12 cellular contexts compared by ENCODE assay signal in the genomic region with DNA sequence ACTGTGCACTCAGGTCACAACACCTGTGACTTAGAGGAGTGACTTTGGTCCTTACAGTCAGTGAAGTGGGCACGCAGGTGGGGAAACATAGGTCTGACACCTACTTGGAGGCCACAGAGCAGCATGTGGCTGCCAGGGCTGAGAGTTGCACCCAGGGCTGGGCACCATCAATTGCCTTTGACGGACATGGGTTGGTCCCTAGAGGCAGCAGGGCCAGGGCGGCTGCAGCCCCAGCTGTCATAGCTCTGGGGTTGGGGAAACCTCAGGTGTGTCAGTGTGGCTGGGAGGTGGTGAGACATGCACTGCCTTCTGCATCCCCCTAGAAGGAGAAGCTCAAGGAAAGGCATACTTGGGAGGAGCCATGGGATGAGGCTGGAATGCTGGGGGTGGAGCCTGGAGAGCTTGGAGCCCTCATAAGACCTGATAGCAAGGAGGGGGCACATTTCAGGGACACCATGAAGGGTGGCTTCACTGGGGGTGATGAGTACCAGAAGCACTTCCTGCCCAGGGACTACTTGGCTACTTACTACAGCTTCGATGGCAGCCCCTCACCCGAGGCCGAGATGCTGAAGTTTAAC. TPM values are rescaled to one million over a fixed set of nuclear protein-coding genes. Genes with fewer than 3 reads are reported as not detected.
A peak's percentile ranks its signal among the peaks of the same experiment; 100 is the strongest.
DNase-seq lines count a peak whose midpoint lies in the region; ATAC-seq, FAIRE-seq and TF ChIP-seq lines count a peak whose summit lies in the region.
"Had no signal": no experiment of that assay in that cellular context is flagged by ENCODE, and none has a peak within 500 bp of the region (broad histone marks: within the 10 kb centered on the region; RNA-seq: fewer than 3 reads in every experiment).

INMT (plus strand) TSS at position 440 of the 578 bp plus-strand sequence; CDS start at position 456, 16 bp downstream.

- H2AFZ ChIP-seq in K562 (ENCODE audit: low read depth, low read length) (peak within 1 kb of the TSS; percentile 46; the same call in 1 of the 2 replicates), neuronal stem cell (ENCODE audit: low read length) (peak within 1 kb of the TSS; percentile 73)

- WGBS in K562 (ENCODE audit: insufficient coverage, low coverage, missing lambda C conversion rate) = 56% methylated on average over 6 of the region's 6 CpGs
- WGBS in heart left ventricle, 4 donors = 37 to 61% (median 44%) methylated on average over 5 to 6 of the region's 6 CpGs
- WGBS in neuronal stem cell (ENCODE audit: extremely low coverage in 2 of 2, insufficient read length in 2 of 2, insufficient replicate concordance in 1 of 2), 2 donors = no CpG with 5 or more reads among the region's 6 CpGs
- WGBS in upper lobe of left lung, 2 donors = 81 to 87% methylated on average over 3 to 6 of the region's 6 CpGs

- TF ChIP-seq EP300 in K562 (IDR thresholded peaks at IDR 0.05; ENCODE audit: low read length) (no peak), upper lobe of left lung (IDR thresholded peaks at IDR 0.05) (no peak)

- in situ Hi-C loops in K562 (cut with MboI) = no loop called here

- no peak within 1 kb of the TSS for H2BK12ac ChIP-seq in neuronal stem cell (ENCODE audit: low read length)

- no peaks in the 10 kb centered on the region for H3K79me1 ChIP-seq in neuronal stem cell (ENCODE audit: low read depth, low read length)

- no peak within 1 kb of the TSS for H2BK15ac ChIP-seq in neuronal stem cell (ENCODE audit: low read length)

- H3K4me1 ChIP-seq in K562 (replicated peaks in 1 of 2; ENCODE audit: control insufficient read depth in 2 of 2, insufficient read depth in 2 of 2, low read length in 2 of 2) (peaks cover 11 to 23% of the 10 kb centered on the region in 2 experiments; a peak in 4 of 5 replicates), heart left ventricle (peaks cover 0 to 70% (median 44%) of the 10 kb centered on the region in 12 donors), neuronal stem cell (ENCODE audit: control insufficient read depth in 2 of 2, insufficient read depth in 1 of 2, low read depth in 1 of 2, low read length in 2 of 2) (no peaks in the 10 kb centered on the region), upper lobe of left lung (peaks cover 11 to 31% (median 25%) of the 10 kb centered on the region in 4 donors)

- peaks cover 2% of the 10 kb centered on the region; the same call in 1 of the 2 replicates for H3K9me3 ChIP-seq in K562 (replicated peaks; ENCODE audit: control insufficient read depth, insufficient read depth, low read depth, low read length)
- no peaks in the 10 kb centered on the region for H3K9me3 ChIP-seq in heart left ventricle
- peaks cover 0 to 2% of the 10 kb centered on the region in 2 donors for H3K9me3 ChIP-seq in neuronal stem cell (replicated peaks in 1 of 2; ENCODE audit: control insufficient read depth in 2 of 2, insufficient read depth in 1 of 2, low read depth in 1 of 2, low read length in 2 of 2)
- H3K9me3 ChIP-seq in upper lobe of left lung = no peaks in the 10 kb centered on the region
- H3K9me3 ChIP-seq: MG63 had no signal

- TF ChIP-seq CTCF in K562 (IDR thresholded peaks at IDR 0.05 in 2 of 3, conservative IDR thresholded peaks at IDR 0.05 in 1 of 3; ENCODE audit: insufficient read depth in 2 of 3, low read depth in 1 of 3, low read length in 3 of 3) (no peak), heart left ventricle (IDR thresholded peaks at IDR 0.05) (no peak), upper lobe of left lung (IDR thresholded peaks at IDR 0.05) (no peak)

- H3K27me3 ChIP-seq in K562 (ENCODE audit: control insufficient read depth in 2 of 2, insufficient read depth in 2 of 2, low read length in 2 of 2) (no peaks in the 10 kb centered on the region), heart left ventricle (no peaks in the 10 kb centered on the region), neuronal stem cell (ENCODE audit: control insufficient read depth in 3 of 3, insufficient read depth in 3 of 3, low read depth in 1 of 3, low read length in 3 of 3) (peaks cover 0 to 6% (median 0%) of the 10 kb centered on the region in 3 experiments), upper lobe of left lung (no peaks in the 10 kb centered on the region)
- H3K27me3 ChIP-seq: MG63 had no signal

- H4K8ac ChIP-seq in neuronal stem cell (ENCODE audit: low read depth, low read length) = no peak within 1 kb of the TSS

- H4K20me1 ChIP-seq in K562 (replicated peaks; ENCODE audit: control insufficient read depth, insufficient read depth, low read length) = no peaks in the 10 kb centered on the region

- POLR2A ChIA-PET in K562 (lab: Yijun Ruan, JAX) = interaction anchor here (0.5 to 1.6 kb wide), 4 partner anchors 9 to 1422 kb away, joined by 3 to 7 read pairs (median 4); no protein-coding TSS in a partner anchor

- H3K9ac ChIP-seq in K562 (ENCODE audit: insufficient read depth in 1 of 2, low read depth in 2 of 2, low read length in 2 of 2) (peak within 1 kb of the TSS in 1 of 2 experiments; percentile 65; a peak in 2 of 4 replicates), neuronal stem cell (ENCODE audit: low read depth, low read length, poor library complexity) (no peak within 1 kb of the TSS)

- no peak for TF ChIP-seq RAD21 in K562 (CRISPR knock-in tag; conservative IDR thresholded peaks at IDR 0.05 in 1 of 2, IDR thresholded peaks at IDR 0.05 in 1 of 2)

- intact Hi-C loops in K562 (cut with micrococcal nuclease) (no loop called here), heart left ventricle (cut with DNase I) (loop anchor here in 1 of 10 donors (5.0 kb wide), 1 partner anchor 36 kb away; no protein-coding TSS in a partner anchor)

- H2BK5ac ChIP-seq in neuronal stem cell (ENCODE audit: low read length) = no peak within 1 kb of the TSS

- H2AK5ac ChIP-seq in neuronal stem cell (ENCODE audit: low read depth, low read length) = no peak within 1 kb of the TSS

- H3K36me3 ChIP-seq in K562 (ENCODE audit: control insufficient read depth, insufficient read depth, low read length) (no peaks in the 10 kb centered on the region), heart left ventricle (peaks cover 0 to 14% (median 0%) of the 10 kb centered on the region in 9 donors), neuronal stem cell (replicated peaks in 1 of 2; ENCODE audit: control insufficient read depth in 2 of 2, insufficient read depth in 2 of 2, low read length in 2 of 2) (no peaks in the 10 kb centered on the region), upper lobe of left lung (peaks cover 0 to 15% (median 0%) of the 10 kb centered on the region in 4 donors)
- H3K36me3 ChIP-seq: MG63 had no signal

- no peak within 1 kb of the TSS for H3K4ac ChIP-seq in neuronal stem cell (ENCODE audit: low read length)

- no peak within 1 kb of the TSS for H3K14ac ChIP-seq in neuronal stem cell (ENCODE audit: low read length)

- TF ChIP-seq POLR2A in K562 (conservative IDR thresholded peaks at IDR 0.05) = no peak
- no peak for TF ChIP-seq POLR2A in heart left ventricle (IDR thresholded peaks at IDR 0.05)
- TF ChIP-seq POLR2A in upper lobe of left lung (IDR thresholded peaks at IDR 0.05) = peak in 1 of 4 donors; percentile 38

- CTCF ChIA-PET in K562 (lab: Yijun Ruan, JAX; ENCODE audit: low intra/inter-chr PET ratio) = no interaction called here

- no peaks in the 10 kb centered on the region for H3K9me1 ChIP-seq in K562 (ENCODE audit: control insufficient read depth, insufficient read depth, low read length)

- ATAC-seq in K562 (no peak), heart left ventricle (peak; percentile 17 to 37 (median 26)), upper lobe of left lung (ENCODE audit: low FRiP score in 2 of 2) (peak; percentile 58 to 63), GM18868 (IDR thresholded peaks at IDR 0.05; ENCODE audit: unreplicated experiment) (no peak)

- no peak within 1 kb of the TSS for H3K27ac ChIP-seq in K562 (ENCODE audit: extremely low read depth, low read depth, low read length)
- peak within 1 kb of the TSS; percentile 67 to 91 (median 82) for H3K27ac ChIP-seq in heart left ventricle
- H3K27ac ChIP-seq in neuronal stem cell (replicated peaks; ENCODE audit: low read length) = no peak within 1 kb of the TSS
- H3K27ac ChIP-seq in upper lobe of left lung = peak within 1 kb of the TSS; percentile 77 to 88 (median 84)

- H3K4me2 ChIP-seq in K562 (ENCODE audit: insufficient read depth, low read length) (peak within 1 kb of the TSS; percentile 1; the same call in 1 of the 2 replicates), neuronal stem cell (ENCODE audit: insufficient read depth, low read length, poor library complexity, severe bottlenecking) (no peak within 1 kb of the TSS)

- peak within 1 kb of the TSS; percentile 26 for H3K23ac ChIP-seq in neuronal stem cell (ENCODE audit: low read depth, low read length, poor library complexity)

- FAIRE-seq in K562 (lab: Jason Lieb, UNC) = no peak

- H3K4me3 ChIP-seq in K562 (no peak within 1 kb of the TSS), heart left ventricle (peak within 1 kb of the TSS; percentile 12 to 69 (median 50)), neuronal stem cell (ENCODE audit: low read length in 2 of 2) (no peak within 1 kb of the TSS), upper lobe of left lung (peak within 1 kb of the TSS; percentile 3 to 57 (median 50))
- H3K4me3 ChIP-seq: MG63 had no signal

- no peak within 1 kb of the TSS for H3K18ac ChIP-seq in neuronal stem cell (ENCODE audit: low read length)

- DNase-seq in K562 (ENCODE audit: extremely low read depth in 1 of 4, low spot score in 3 of 4) (no peak), heart left ventricle (peak in 4 of 5 donors; percentile 38 to 58 (median 48)), neuronal stem cell (ENCODE audit: low spot score) (no peak), upper lobe of left lung (peak in 1 of 2 donors; percentile 38), GM19240 (ENCODE audit: insufficient read length, low spot score) (no peak)
- no peak for DNase-seq in stimulated activated CD4-positive, alpha-beta T cell treated with anti-CD3 and anti-CD28 coated beads, Interleukin-1b, Interleukin-23, amount 100 ng/mL, for 48 hours
- DNase-seq in activated CD4-positive, alpha-beta T cell treated with anti-CD3 and anti-CD28 coated beads, Interleukin-2, amount 50 U/mL, for 1 hour = no peak
- DNase-seq: activated B cell treated with CpG ODN at 0.5 μM for 24 hours; activated naive CD4-positive, alpha-beta T cell; SIG-M5 had no signal

- no TSS peak for BruUV-seq in K562 (replicated peaks; lab: Mats Ljungman, UMichigan)

- no peak within 1 kb of the TSS for H2BK120ac ChIP-seq in neuronal stem cell (ENCODE audit: low read depth, low read length)

- H4K91ac ChIP-seq in neuronal stem cell (ENCODE audit: low read depth, low read length, poor library complexity) = no peak within 1 kb of the TSS

- H3K79me2 ChIP-seq in K562 (ENCODE audit: control insufficient read depth, insufficient read depth, low read length) = no peaks in the 10 kb centered on the region

RNA-seq across cellular contexts. Expression of gene INMT, which starts in this region (rescaled TPM):
- total RNA-seq in K562 (2011; cell fraction: chromatin; rRNA removed; ENCODE audit: low replicate concordance) = not detected in 2 replicates
- total RNA-seq in K562 (2011; cell fraction: nucleolus; rRNA removed) = not detected in 2 replicates
- total RNA-seq in K562 (2011; cell fraction: nucleoplasm; rRNA removed) = not detected in 2 replicates
- total RNA-seq in K562 (2014; rRNA removed) (not detected in 2 replicates), K562 (2014; rRNA removed; fragmentation: Illumina TruSeq; extraction: Trizol) (not detected in 2 replicates), K562 (2015; rRNA removed; fragmentation: Illumina TruSeq; extraction: Trizol) (0.04 TPM in 1 of 2 replicates, not detected in the other), K562 (2021) (0.11 and 0.27 TPM in 2 replicates), heart left ventricle (10 to 100 TPM; 11.7 to 88.1 (median 29.6) TPM), upper lobe of left lung (100 to 1,000 TPM in 5 of 6 donors, 10 to 100 TPM in 1; 70.5 to 447 (median 322) TPM)
- polyA plus RNA-seq in K562 (2011; rRNA removed) (not detected in 2 replicates), K562 (2014; fragmentation: Illumina TruSeq; extraction: Trizol) (not detected in 2 replicates), K562 (2014; fragmentation: Nextera tagmentation; extraction: Ambion mirVana) (not detected), K562 (2014; rRNA removed) (not detected in 2 replicates), heart left ventricle (10 to 100 TPM; 15.7 to 27.9 TPM)
- not detected in 2 replicates for polyA plus RNA-seq in K562 (2011; cell fraction: cytosol; rRNA removed)
- polyA plus RNA-seq in K562 (2011; cell fraction: nucleus; rRNA removed) = not detected in 2 replicates
- 0.05 TPM in 1 of 2 replicates, not detected in the other for polyA plus RNA-seq in K562 (2012)
- polyA minus RNA-seq in K562 (2011; rRNA and poly(A)+ RNA removed) = not detected in 2 replicates
- polyA minus RNA-seq in K562 (2011; cell fraction: cytosol; rRNA and poly(A)+ RNA removed) = not detected in 2 replicates
- polyA minus RNA-seq in K562 (2011; cell fraction: nucleus; rRNA and poly(A)+ RNA removed) = not detected in 2 replicates
- polyA plus RNA-seq in neuronal stem cell (2013, experiment 1 of 2) = 0.79 TPM
- polyA plus RNA-seq in neuronal stem cell (2013, experiment 2 of 2) = 1.1 TPM

Comparison
In these comparisons a context has a peak if more than half of its experiments do, and no peak if none do; other contexts are left out.
1. RNA of gene INMT (total RNA-seq): 70.5 to 447 TPM in upper lobe of left lung and 11.7 to 88.1 TPM in heart left ventricle; 0.04 to 0.27 TPM in K562; every median in the first group is over 4 times any median in the second.
2. RNA of gene INMT (polyA plus RNA-seq): 15.7 to 27.9 TPM in heart left ventricle; 0.05 TPM in K562; every median in the first group is over 10 times any median in the second.
3. ATAC-seq: peak in heart left ventricle (4 of 4) and upper lobe of left lung (2 of 2); none in K562 (single experiment) and GM18868 (single experiment).
4. DNase-seq: peak in heart left ventricle (4 of 5); none in K562 (0 of 4), neuronal stem cell (single experiment), stimulated activated CD4-positive, alpha-beta T cell treated with anti-CD3 and anti-CD28 coated beads, Interleukin-1b, Interleukin-23, amount 100 ng/mL, for 48 hours (single experiment), activated CD4-positive, alpha-beta T cell treated with anti-CD3 and anti-CD28 coated beads, Interleukin-2, amount 50 U/mL, for 1 hour (single experiment) and GM19240 (single experiment).
5. H3K27ac ChIP-seq: peak in heart left ventricle (12 of 12) and upper lobe of left lung (4 of 4); none in K562 (single experiment) and neuronal stem cell (single experiment).
6. H3K4me3 ChIP-seq: peak in heart left ventricle (12 of 12) and upper lobe of left lung (4 of 4); none in K562 (single experiment) and neuronal stem cell (0 of 2).